Comparison of ENCODE assay signal across 4 cellular contexts in genomic region chr12:50954789-50955188, GRCh38. TPM values are rescaled to one million over a fixed set of nuclear protein-coding genes. Genes with fewer than 3 reads are reported as not detected.
"Had no signal": no experiment of that assay in that cellular context is flagged by ENCODE, and none has a peak within 500 bp of the region (broad histone marks: within the 10 kb centered on the region; RNA-seq: fewer than 3 reads in every experiment).

No MANE protein-coding gene starts in this region.

RNA-seq across cellular contexts. Expression of gene HIGD1C, which starts 2.4 kb away (rescaled TPM):
- total RNA-seq: LHCN-M2, M059J, MCF 10A, NCI-H460 had no signal
